In genomic region chr9:87878930-87879603, GRCh38 we compare ENCODE assay signal across 15 cellular contexts. TPM values are rescaled to one million over a fixed set of nuclear protein-coding genes. Genes with fewer than 3 reads are reported as not detected.
DNase-seq lines count a peak whose midpoint lies in the region; ATAC-seq and TF ChIP-seq lines count a peak whose summit lies in the region.
"Had no signal": no experiment of that assay in that cellular context is flagged by ENCODE, and none has a peak within 500 bp of the region (broad histone marks: within the 10 kb centered on the region; RNA-seq: fewer than 3 reads in every experiment).

No MANE protein-coding gene starts in this region.

- in situ Hi-C loops in ACHN (cut with HindIII; ENCODE audit: low pct_ligation_motif_present, low pct_unique_long_range_greater_than_20kb, low sequenced_read_pairs) = no loop called here

- H2AFZ ChIP-seq in GM23338 = no peak overlapping the region

- no peaks in the 10 kb centered on the region for H3K79me2 ChIP-seq in GM23338 (replicated peaks; ENCODE audit: insufficient read depth)

- H3K4me3 Mint-ChIP-seq in GM23338 = no peak overlapping the region

- peaks cover 20% of the 10 kb centered on the region for H3K4me1 ChIP-seq in GM23338 (ENCODE audit: insufficient read depth)
- H3K4me1 ChIP-seq: suprapubic skin had no signal

- no peaks in the 10 kb centered on the region for H4K20me1 ChIP-seq in GM23338 (replicated peaks; ENCODE audit: insufficient read depth)

- H3F3A ChIP-seq in GM23338 (replicated peaks; ENCODE audit: low read depth) = no peaks in the 10 kb centered on the region

- peaks cover 33% of the 10 kb centered on the region for H3K4me1 Mint-ChIP-seq in GM23338

- H3K9me2 ChIP-seq in GM23338 (ENCODE audit: insufficient read depth) = peaks cover 3% of the 10 kb centered on the region; the same call in 1 of the 2 replicates

- H3K36me3 ChIP-seq in GM23338 (ENCODE audit: insufficient read depth) = no peaks in the 10 kb centered on the region
- H3K36me3 ChIP-seq: suprapubic skin had no signal

- H3K27me3 Mint-ChIP-seq in GM23338 (ENCODE audit: insufficient read depth, low read depth, poor library complexity) = peaks cover 11% of the 10 kb centered on the region

- TF ChIP-seq CTCF in GM23338 (conservative IDR thresholded peaks at IDR 0.05; ENCODE audit: low read depth in 2 of 2) (no peak), GM10266 (IDR thresholded peaks at IDR 0.05; ENCODE audit: control insufficient read depth, insufficient read depth, low read depth, missing control alignments) (no peak)

- H3K4me3 ChIP-seq in GM23338 = no peak overlapping the region
- H3K4me3 ChIP-seq: GM12878, suprapubic skin had no signal

- H3K36me3 Mint-ChIP-seq in GM23338 (ENCODE audit: low read depth) = peaks cover 7% of the 10 kb centered on the region; the same call in 2 of the 3 replicates

- ATAC-seq in GM23338 (no peak), GM21423 (IDR thresholded peaks at IDR 0.05; ENCODE audit: unreplicated experiment) (no peak)
- ATAC-seq: GM12878 had no signal

- H3K27ac ChIP-seq in GM23338 (ENCODE audit: low read depth) = no peak overlapping the region
- H3K27ac ChIP-seq: suprapubic skin had no signal

- peak overlapping the region; percentile 21; the same call in 1 of the 2 replicates for H3K4me2 ChIP-seq in GM23338

- peak; percentile 25 for DNase-seq in ACHN
- DNase-seq in GM23338 (ENCODE audit: low spot score) = no peak
- DNase-seq in amniotic epithelial cell (ENCODE audit: low read depth) = peak; percentile 82
- peak; percentile 14 for DNase-seq in glomerular visceral epithelial cell (ENCODE audit: extremely low spot score)
- DNase-seq in islet precursor cell = no peak
- no peak for DNase-seq in GM10266 (ENCODE audit: extremely low spot score)
- DNase-seq in NCI-H446 treated with DMSO at 0.1 percent for 48 hours (lab: John Stamatoyannopoulos, UW) = no peak
- DNase-seq: caudate nucleus, glutamatergic neuron, mesendoderm, NCI-H1048 had no signal

- H3K9me3 Mint-ChIP-seq in GM23338 = peaks cover 3% of the 10 kb centered on the region

- H3K27ac Mint-ChIP-seq in GM23338 = no peak overlapping the region

- no peaks in the 10 kb centered on the region for H3K27me3 ChIP-seq in GM23338 (ENCODE audit: insufficient read depth)

TF ChIP-seq in GM23338, 12 proteins besides CTCF, POLR2A, EP300 and RAD21:
- no peak for TF ChIP-seq ZNF331 (CRISPR knock-in tag; IDR thresholded peaks at IDR 0.05; ENCODE audit: low read depth)

RNA-seq across cellular contexts. Expression of gene SPATA31E1, which starts 3.6 kb away (rescaled TPM):
- not detected in 2 replicates for total RNA-seq in GM23338 (2014; rRNA removed; shearing (Covaris generic))
- polyA plus RNA-seq in GM23338 (2016; fragmentation: Nextera tagmentation; extraction: Ambion mirVana) = 0.05 TPM in 2 replicates
- total RNA-seq: GM12878; suprapubic skin; T-helper 1 cell treated with Interleukin-12 subunit alpha and Interleukin-12 subunit beta and Interleukin-4 antibody, amounts not matched to agents 30 ng/mL and 1 ng/mL, for 36 hours had no signal
- polyA plus RNA-seq: GM12878 had no signal

RNA-seq across cellular contexts. Expression of gene SPATA31C1, which starts 38.7 kb away (rescaled TPM):
- 0.08 TPM in 1 of 2 replicates, not detected in the other for total RNA-seq in GM23338 (2014; rRNA removed; shearing (Covaris generic))
- 0.16 TPM in 1 of 2 replicates, not detected in the other for polyA plus RNA-seq in GM23338 (2016; fragmentation: Nextera tagmentation; extraction: Ambion mirVana)
- total RNA-seq: GM12878; suprapubic skin; T-helper 1 cell treated with Interleukin-12 subunit alpha and Interleukin-12 subunit beta and Interleukin-4 antibody, amounts not matched to agents 30 ng/mL and 1 ng/mL, for 36 hours had no signal
- polyA plus RNA-seq: GM12878 had no signal

Comparison
In these comparisons a context has a peak if more than half of its experiments do, and no peak if none do; other contexts are left out.
1. DNase-seq: peak in ACHN (single experiment), amniotic epithelial cell (single experiment) and glomerular visceral epithelial cell (single experiment); none in GM23338 (single experiment), islet precursor cell (single experiment), GM10266 (single experiment) and NCI-H446 treated with DMSO at 0.1 percent for 48 hours (single experiment).